In the genomic region with DNA sequence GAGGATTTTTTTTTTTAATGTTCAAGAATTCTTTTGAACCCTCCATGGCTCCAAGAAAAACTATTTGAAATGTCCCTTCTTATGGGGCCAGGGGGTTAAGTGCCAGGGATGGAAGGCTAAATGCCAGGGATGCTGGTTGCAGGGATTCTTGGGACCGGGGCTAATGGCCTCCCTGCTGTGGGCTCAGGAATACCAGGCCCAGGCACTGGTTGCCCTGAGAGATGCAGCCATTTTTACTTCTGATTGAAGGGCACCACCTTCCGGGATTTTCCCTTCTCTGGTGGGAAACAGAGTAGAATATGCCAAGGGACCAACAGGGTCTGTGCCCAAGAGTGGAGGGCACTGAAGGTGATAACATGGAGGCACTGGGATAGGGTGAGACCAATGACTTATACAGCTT, we compare ENCODE assay signal across 1 cellular context.
TF ChIP-seq lines count a peak whose summit lies in the region.

No MANE protein-coding gene starts in this region.

TF ChIP-seq in GM23338, 12 proteins besides CTCF, POLR2A, EP300 and RAD21 (continued from another document):
- TF ChIP-seq EZH2phosphoT487 (IDR thresholded peaks at IDR 0.05; ENCODE audit: unreplicated experiment) (no peak), CREB1 (CRISPR knock-in tag; IDR thresholded peaks at IDR 0.05; ENCODE audit: low read depth) (no peak)
